1 cellular context compared by ENCODE assay signal in genomic region chr11:65794570-65795510, GRCh38.
A peak's percentile ranks its signal among the peaks of the same experiment; 100 is the strongest.
TF ChIP-seq lines count a peak whose summit lies in the region.

No MANE protein-coding gene starts in this region.

TF ChIP-seq in HepG2, 621 proteins besides CTCF, POLR2A, EP300 and RAD21 (continued from another document and continues in another):
- TF ChIP-seq ZNF318 (CRISPR knock-in tag; IDR thresholded peaks at IDR 0.05) (no peak), DRAP1 (CRISPR knock-in tag; IDR thresholded peaks at IDR 0.05) (no peak), HNRNPL (IDR thresholded peaks at IDR 0.05; ENCODE audit: low read depth, low read length) (no peak), KLF12 (CRISPR knock-in tag; IDR thresholded peaks at IDR 0.05; ENCODE audit: borderline replicate concordance) (no peak), SKI (IDR thresholded peaks at IDR 0.05; ENCODE audit: partially characterized antibody) (no peak), TP53 (CRISPR knock-in tag; conservative IDR thresholded peaks at IDR 0.05) (no peak), KDM6A (CRISPR knock-in tag; IDR thresholded peaks at IDR 0.05; ENCODE audit: low read depth) (no peak), ZNF703 (CRISPR knock-in tag; IDR thresholded peaks at IDR 0.05; ENCODE audit: borderline replicate concordance) (no peak), KLF13 (CRISPR knock-in tag; IDR thresholded peaks at IDR 0.05) (no peak), ZFP82 (CRISPR knock-in tag; IDR thresholded peaks at IDR 0.05; ENCODE audit: borderline replicate concordance) (no peak), ZBTB21 (CRISPR knock-in tag; IDR thresholded peaks at IDR 0.05) (no peak), AHR (CRISPR knock-in tag; IDR thresholded peaks at IDR 0.05) (no peak), FOXP1 (IDR thresholded peaks at IDR 0.05) (no peak), FOXP1 (CRISPR knock-in tag; IDR thresholded peaks at IDR 0.05) (no peak), IRF2 (CRISPR knock-in tag; IDR thresholded peaks at IDR 0.05) (peak; percentile 20; the same call in 1 of the 2 replicates), TCF7 (IDR thresholded peaks at IDR 0.05; ENCODE audit: low read depth) (no peak), HNF4G (IDR thresholded peaks at IDR 0.05; ENCODE audit: borderline replicate concordance, low read depth, low read length) (no peak), HNF4G (CRISPR knock-in tag; IDR thresholded peaks at IDR 0.05; ENCODE audit: borderline replicate concordance, low read depth) (peak; percentile 61; the same call in 1 of the 2 replicates), KDM2A (CRISPR knock-in tag; IDR thresholded peaks at IDR 0.05; ENCODE audit: borderline replicate concordance, low read depth) (peak; percentile 22; the same call in 1 of the 2 replicates), PRDM4 (CRISPR knock-in tag; IDR thresholded peaks at IDR 0.05; ENCODE audit: borderline replicate concordance) (no peak), NFAT5 (CRISPR knock-in tag; IDR thresholded peaks at IDR 0.05) (no peak), ERF (CRISPR knock-in tag; IDR thresholded peaks at IDR 0.05) (no peak), HNF1A (IDR thresholded peaks at IDR 0.05; ENCODE audit: low read depth) (no peak), HNF1A (CRISPR knock-in tag; IDR thresholded peaks at IDR 0.05; ENCODE audit: borderline replicate concordance) (no peak), ZFY (CRISPR knock-in tag; IDR thresholded peaks at IDR 0.05) (peak; percentile 33; the same call in 1 of the 2 replicates), ZFP36L2 (CRISPR knock-in tag; IDR thresholded peaks at IDR 0.05) (no peak), U2AF2 (IDR thresholded peaks at IDR 0.05; ENCODE audit: low read depth, low read length) (no peak), ZNF790 (CRISPR knock-in tag; IDR thresholded peaks at IDR 0.05; ENCODE audit: borderline replicate concordance) (no peak), ZBTB46 (CRISPR knock-in tag; IDR thresholded peaks at IDR 0.05; ENCODE audit: borderline replicate concordance) (no peak)
